ENCODE assay signal across 25 cellular contexts in the genomic region with DNA sequence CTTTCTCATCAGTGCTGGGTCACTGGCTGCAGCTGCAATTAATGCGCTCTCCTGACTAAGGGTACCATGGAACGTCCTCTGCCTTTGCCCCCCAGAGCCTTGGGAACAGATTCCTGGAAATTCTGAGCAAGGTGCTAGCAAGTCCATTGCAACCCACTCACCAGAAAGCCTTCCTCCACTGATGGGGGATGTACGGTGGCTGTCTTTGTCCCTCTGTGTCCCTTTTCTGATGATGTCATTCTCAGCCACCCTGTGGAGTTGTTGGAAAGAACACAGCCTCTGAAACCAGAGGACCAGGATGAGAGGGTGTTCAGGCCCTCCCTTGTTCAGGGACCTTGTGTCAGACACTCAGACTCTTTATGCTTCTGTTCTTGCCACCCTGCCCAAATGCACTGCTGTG. TPM values are rescaled to one million over a fixed set of nuclear protein-coding genes. Genes with fewer than 3 reads are reported as not detected.
A peak's percentile ranks its signal among the peaks of the same experiment; 100 is the strongest.
DNase-seq lines count a peak whose midpoint lies in the region; ATAC-seq, FAIRE-seq and TF ChIP-seq lines count a peak whose summit lies in the region.
"Had no signal": no experiment of that assay in that cellular context is flagged by ENCODE, and none has a peak within 500 bp of the region (broad histone marks: within the 10 kb centered on the region; RNA-seq: fewer than 3 reads in every experiment).

No MANE protein-coding gene starts in this region.

- H3K79me2 ChIP-seq in Loucy (ENCODE audit: insufficient read depth, low read length) = no peaks in the 10 kb centered on the region

- H3F3A ChIP-seq in Loucy (ENCODE audit: low read depth) = no peaks in the 10 kb centered on the region

- ATAC-seq in A549 = no peak
- no peak for ATAC-seq in HG02623 (IDR thresholded peaks at IDR 0.05; ENCODE audit: unreplicated experiment)

- TF ChIP-seq CTCF in A549 (IDR thresholded peaks at IDR 0.05) = no peak
- no peak for TF ChIP-seq CTCF in Loucy (conservative IDR thresholded peaks at IDR 0.05; ENCODE audit: low read length)
- TF ChIP-seq CTCF in brain microvascular endothelial cell (IDR thresholded peaks at IDR 0.05; ENCODE audit: low read depth, low read length, missing control alignments) = no peak

- no peak overlapping the region for H3K4me3 ChIP-seq in A549
- H3K4me3 ChIP-seq in Loucy (ENCODE audit: low read length, poor library complexity, severe bottlenecking) = no peak overlapping the region
- H3K4me3 ChIP-seq in brain microvascular endothelial cell (ENCODE audit: low read depth, low read length) = no peak overlapping the region

- no peaks in the 10 kb centered on the region for H4K20me1 ChIP-seq in Loucy (ENCODE audit: insufficient read depth, low read length, poor library complexity, severe bottlenecking)

- POLR2A ChIA-PET in A549 (lab: Yijun Ruan, JAX) = no interaction called here

- H3K36me3 ChIP-seq in Loucy (ENCODE audit: insufficient read depth, low read length) = no peaks in the 10 kb centered on the region
- no peaks in the 10 kb centered on the region for H3K36me3 ChIP-seq in brain microvascular endothelial cell (replicated peaks)
- H3K36me3 ChIP-seq: BE2C had no signal

- TF ChIP-seq RAD21 in A549 (conservative IDR thresholded peaks at IDR 0.05 in 1 of 2, IDR thresholded peaks at IDR 0.05 in 1 of 2) = no peak

- 95% methylated on average over 3 of the region's 3 CpGs for WGBS in A549 (ENCODE audit: missing lambda C conversion rate)

- in situ Hi-C loops in brain microvascular endothelial cell (cut with HindIII; ENCODE audit: low pct_ligation_motif_present, low sequenced_read_pairs) = no loop called here

- H3K4me2 ChIP-seq in A549 (peak overlapping the region; percentile 59; the same call in 1 of the 3 replicates), Loucy (ENCODE audit: low read depth, low read length, poor library complexity, severe bottlenecking) (no peak overlapping the region)

- peak overlapping the region; percentile 59; the same call in 1 of the 2 replicates for H2AFZ ChIP-seq in Loucy (ENCODE audit: low read length)

- H3K27me3 ChIP-seq in Loucy (ENCODE audit: insufficient read depth, low read length, poor library complexity, severe bottlenecking) (no peaks in the 10 kb centered on the region), brain microvascular endothelial cell (replicated peaks) (no peaks in the 10 kb centered on the region)
- H3K27me3 ChIP-seq: BE2C had no signal

- peak overlapping the region; percentile 91 to 94 for H3K27ac ChIP-seq in A549
- peak overlapping the region; percentile 86 for H3K27ac ChIP-seq in brain microvascular endothelial cell

- H3K9me3 ChIP-seq in A549 (no peaks in the 10 kb centered on the region), Loucy (ENCODE audit: insufficient read depth, low read depth, low read length) (no peaks in the 10 kb centered on the region)
- H3K9me3 ChIP-seq: BE2C had no signal

- no peak overlapping the region for H3K9ac ChIP-seq in Loucy (ENCODE audit: low read depth, low read length, poor library complexity, severe bottlenecking)

- no peak for TF ChIP-seq POLR2A in A549 (IDR thresholded peaks at IDR 0.05; ENCODE audit: low read length)

- no peak for TF ChIP-seq EP300 in A549 (IDR thresholded peaks at IDR 0.05)

- peaks cover 71% of the 10 kb centered on the region for H3K4me1 ChIP-seq in A549
- H3K4me1 ChIP-seq in Loucy (ENCODE audit: insufficient read depth, low read length, poor library complexity, severe bottlenecking) = peaks cover 17% of the 10 kb centered on the region

- no peak for DNase-seq in A549 (ENCODE audit: low read depth in 1 of 2, low spot score in 1 of 2)
- DNase-seq in brain microvascular endothelial cell = no peak
- peak; percentile 60 for DNase-seq in retina
- DNase-seq in inferior parietal cortex (ENCODE audit: extremely low spot score) = no peak
- no peak for DNase-seq in activated CD4-positive, alpha-beta T cell treated with anti-CD3 and anti-CD28 coated beads for 4 hours
- DNase-seq in T-helper 1 cell = no peak
- DNase-seq: 8988T; BE2C; CD4-positive, CD25-positive, alpha-beta regulatory T cell; COR-L47; DMS79 treated with DMSO at 0.1 percent for 48 hours; H7; HFFc6; KG1; NCI-H1105 treated with DMSO at 0.1 percent for 48 hours; NCI-H1694 treated with DMSO at 0.1 percent for 48 hours; NCI-H2081 treated with DMSO at 0.1 percent for 48 hours; NCI-H446 treated with DMSO at 0.1 percent for 48 hours; NCI-H526 treated with DMSO at 0.1 percent for 48 hours; OCI-M1; RPMI8226; SHP77 had no signal

- CTCF ChIA-PET in A549 (lab: Yijun Ruan, JAX) = interaction anchor here (1.2 to 18.2 kb wide), 5 partner anchors 9 to 122 kb away, joined by 3 to 217 read pairs (median 8); no protein-coding TSS in a partner anchor

- no peaks in the 10 kb centered on the region for H3K9me2 ChIP-seq in Loucy (replicated peaks; ENCODE audit: low read depth, low read length)

- FAIRE-seq in A549 (lab: Jason Lieb, UNC) = no peak
- FAIRE-seq: GM12891 had no signal

TF ChIP-seq in A549, 52 proteins besides CTCF, POLR2A, EP300 and RAD21:
- TF ChIP-seq SMC3 (IDR thresholded peaks at IDR 0.05) = no peak
- TF ChIP-seq HEYL (CRISPR knock-in tag; IDR thresholded peaks at IDR 0.05) = no peak
- TF ChIP-seq, protein P1, sequence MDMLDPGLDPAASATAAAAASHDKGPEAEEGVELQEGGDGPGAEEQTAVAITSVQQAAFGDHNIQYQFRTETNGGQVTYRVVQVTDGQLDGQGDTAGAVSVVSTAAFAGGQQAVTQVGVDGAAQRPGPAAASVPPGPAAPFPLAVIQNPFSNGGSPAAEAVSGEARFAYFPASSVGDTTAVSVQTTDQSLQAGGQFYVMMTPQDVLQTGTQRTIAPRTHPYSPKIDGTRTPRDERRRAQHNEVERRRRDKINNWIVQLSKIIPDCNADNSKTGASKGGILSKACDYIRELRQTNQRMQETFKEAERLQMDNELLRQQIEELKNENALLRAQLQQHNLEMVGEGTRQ (IDR thresholded peaks at IDR 0.05) = no peak
- TF ChIP-seq EHMT2 (IDR thresholded peaks at IDR 0.05; ENCODE audit: low read depth) = no peak
- TF ChIP-seq GATA3 (IDR thresholded peaks at IDR 0.05; ENCODE audit: borderline replicate concordance) = no peak
- no peak for TF ChIP-seq CBX8 (IDR thresholded peaks at IDR 0.05)
- TF ChIP-seq FOSL2 (IDR thresholded peaks at IDR 0.05) = no peak
- no peak for TF ChIP-seq FOSL2 (CRISPR knock-in tag; IDR thresholded peaks at IDR 0.05)
- TF ChIP-seq FOXS1 (CRISPR knock-in tag; IDR thresholded peaks at IDR 0.05) = no peak
- no peak for TF ChIP-seq BHLHE40 (IDR thresholded peaks at IDR 0.05; ENCODE audit: low read depth, low read length)
- TF ChIP-seq JUNB (IDR thresholded peaks at IDR 0.05) = no peak

RNA-seq across cellular contexts. Expression of a gene that starts 38.1 kb away (rescaled TPM):
- polyA plus RNA-seq in A549 (2011; rRNA removed) (110 and 141 TPM in 2 replicates), A549 (2017; fragmentation: RNase III; extraction: RNeasy Plus Mini Kit Qiagen cat#74134 plus additional on column Dnase treatment) (70.5 to 80.7 TPM (median 72.0 TPM) in 3 replicates)
- 17.2 and 20.9 TPM in 2 replicates for polyA plus RNA-seq in A549 (2012; cell fraction: cytosol; rRNA removed)
- 16.5 and 23.0 TPM in 2 replicates for polyA plus RNA-seq in A549 (2012; cell fraction: nucleus; rRNA removed)
- 205 and 220 TPM in 2 replicates for polyA minus RNA-seq in A549 (2011; rRNA and poly(A)+ RNA removed)
